In the genomic region with DNA sequence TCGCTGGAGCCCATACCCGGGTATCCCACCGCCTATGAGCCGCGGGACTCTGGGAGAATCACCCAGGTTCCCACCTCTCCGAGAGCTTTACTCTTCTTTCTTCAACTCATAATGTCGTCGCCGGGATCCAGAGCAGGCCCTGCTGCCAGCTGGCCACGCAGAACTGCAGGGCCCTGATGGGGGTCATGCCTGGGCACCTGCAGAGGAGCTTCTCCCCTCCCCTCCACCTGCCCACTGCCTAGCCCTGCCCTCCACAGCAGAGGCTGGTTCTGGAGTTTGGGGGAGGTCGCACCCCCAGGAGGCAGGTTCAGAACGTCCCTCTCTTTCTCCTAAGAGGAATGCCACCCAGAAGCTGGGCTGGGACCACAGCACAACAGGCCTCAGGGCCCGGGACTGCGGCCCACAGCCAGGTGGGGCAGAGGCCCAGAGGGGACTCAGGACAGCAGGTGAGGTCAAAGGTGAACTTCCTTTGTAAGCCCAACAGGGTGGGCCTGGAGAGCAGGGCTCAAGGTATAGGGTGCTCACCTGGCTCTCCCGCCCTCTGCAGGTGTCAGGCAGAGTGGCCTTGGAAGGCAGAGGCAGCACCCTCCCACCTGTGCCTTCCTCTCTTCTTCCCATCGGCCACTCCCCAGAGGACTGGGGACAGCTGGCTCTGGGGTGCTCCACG, we compare ENCODE assay signal across 11 cellular contexts. TPM values are rescaled to one million over a fixed set of nuclear protein-coding genes. Genes with fewer than 3 reads are reported as not detected.
DNase-seq lines count a peak whose midpoint lies in the region; ATAC-seq and TF ChIP-seq lines count a peak whose summit lies in the region.
"Had no signal": no experiment of that assay in that cellular context is flagged by ENCODE, and none has a peak within 500 bp of the region (broad histone marks: within the 10 kb centered on the region; RNA-seq: fewer than 3 reads in every experiment).

No MANE protein-coding gene starts in this region.

- H3K4me2 ChIP-seq in KMS-11 (peak overlapping the region; percentile 79), trophoblast cell (ENCODE audit: low read length) (no peak overlapping the region)

- H3K36me3 ChIP-seq in KMS-11 (ENCODE audit: insufficient read depth): no peaks in the 10 kb centered on the region
- no peaks in the 10 kb centered on the region for H3K36me3 ChIP-seq in trophoblast cell (ENCODE audit: control insufficient read depth in 1 of 2, insufficient read depth in 2 of 2, low read length in 2 of 2)
- no peaks in the 10 kb centered on the region for H3K36me3 ChIP-seq in testis (ENCODE audit: low read depth, missing control alignments)

- peak overlapping the region; percentile 6 for H2BK5ac ChIP-seq in trophoblast cell (ENCODE audit: low read depth, low read length, poor library complexity)

- no peak overlapping the region; the same call in 1 of the 2 replicates for H3K9ac ChIP-seq in KMS-11
- H3K9ac ChIP-seq in trophoblast cell (ENCODE audit: low read length): no peak overlapping the region

- peak overlapping the region; percentile 80 for H4K91ac ChIP-seq in trophoblast cell (ENCODE audit: low read depth, low read length)

- H3K4me3 Mint-ChIP-seq in central memory CD8-positive, alpha-beta T cell: peak overlapping the region; percentile 97

- no peak overlapping the region for H2AFZ ChIP-seq in KMS-11 (ENCODE audit: low read depth)
- H2AFZ ChIP-seq in trophoblast cell (ENCODE audit: insufficient read depth, low read length, poor library complexity): no peak overlapping the region

- no peak for TF ChIP-seq POLR2A in testis (IDR thresholded peaks at IDR 0.05)

- no peak overlapping the region for H4K8ac ChIP-seq in trophoblast cell (ENCODE audit: low read depth, low read length)

- H3K4me3 ChIP-seq in KMS-11 (IDR thresholded peaks at IDR 0.05; ENCODE audit: insufficient read depth, low read depth, low read length) (no peak overlapping the region), trophoblast cell (ENCODE audit: low read depth, low read length) (no peak overlapping the region), testis (no peak overlapping the region)

- no peak overlapping the region for H4K12ac ChIP-seq in trophoblast cell (ENCODE audit: low read depth, low read length)

- WGBS in trophoblast cell (ENCODE audit: extremely low coverage, insufficient coverage, insufficient read length): no CpG with 5 or more reads among the region's 17 CpGs
- WGBS in testis, 2 donors: 78 to 86% methylated on average over 14 to 17 of the region's 17 CpGs

- H3K4me1 ChIP-seq in KMS-11 (ENCODE audit: low read depth, poor library complexity, severe bottlenecking) (peaks cover 42% of the 10 kb centered on the region), trophoblast cell (ENCODE audit: control insufficient read depth in 1 of 2, insufficient read depth in 2 of 2, low read length in 2 of 2) (peaks cover 34 to 37% of the 10 kb centered on the region in 2 experiments), testis (peaks cover 19% of the 10 kb centered on the region)

- no peak overlapping the region for H3K23ac ChIP-seq in trophoblast cell (ENCODE audit: low read length)

- peak overlapping the region; percentile 13 for H3K4ac ChIP-seq in trophoblast cell (ENCODE audit: low read depth, low read length)

- H3K79me2 ChIP-seq in KMS-11 (ENCODE audit: insufficient read depth, low read depth): peaks cover 16% of the 10 kb centered on the region; the same call in 1 of the 2 replicates
- peaks cover 5% of the 10 kb centered on the region for H3K79me2 ChIP-seq in trophoblast cell (ENCODE audit: control insufficient read depth, insufficient read depth, low read length, poor library complexity)

- peak overlapping the region; percentile 89 for H2BK12ac ChIP-seq in trophoblast cell (ENCODE audit: low read length)

- H3K27me3 Mint-ChIP-seq in central memory CD8-positive, alpha-beta T cell: no peaks in the 10 kb centered on the region

- no peak overlapping the region for H3K27ac Mint-ChIP-seq in central memory CD8-positive, alpha-beta T cell (ENCODE audit: low read depth)

- peak overlapping the region; percentile 26 for H2BK120ac ChIP-seq in trophoblast cell (ENCODE audit: insufficient read depth, low read length, poor library complexity)

- peak overlapping the region; percentile 95; the same call in 1 of the 2 replicates for H3K27ac ChIP-seq in KMS-11
- H3K27ac ChIP-seq in trophoblast cell (ENCODE audit: low read depth, low read length): no peak overlapping the region
- no peak overlapping the region for H3K27ac ChIP-seq in testis

- no peaks in the 10 kb centered on the region for H3K9me3 Mint-ChIP-seq in central memory CD8-positive, alpha-beta T cell

- no peaks in the 10 kb centered on the region for H4K20me1 ChIP-seq in KMS-11 (ENCODE audit: insufficient read depth)

- peak overlapping the region; percentile 95 for H2AK5ac ChIP-seq in trophoblast cell (ENCODE audit: low read length)

- no peaks in the 10 kb centered on the region for H3K9me3 ChIP-seq in trophoblast cell (ENCODE audit: insufficient read depth, low read depth, low read length)
- no peaks in the 10 kb centered on the region for H3K9me3 ChIP-seq in testis

- intact Hi-C loops in testis (cut with DNase I; ENCODE audit: low total_unique reads): no loop called here

- H3K14ac ChIP-seq in trophoblast cell (ENCODE audit: low read length): peak overlapping the region; percentile 49

- no peak for TF ChIP-seq CTCF in KMS-11 (conservative IDR thresholded peaks at IDR 0.05; ENCODE audit: low read depth, low read length)
- no peak for TF ChIP-seq CTCF in testis (IDR thresholded peaks at IDR 0.05)

- DNase-seq in DMS53 (lab: John Stamatoyannopoulos, UW) (peak; percentile 65), DMS53 treated with DMSO at 0.1 percent for 48 hours (lab: John Stamatoyannopoulos, UW; ENCODE audit: unreplicated experiment) (no peak), trophoblast cell (no peak), testis (no peak), mucosa of gallbladder (ENCODE audit: low spot score) (no peak)
- DNase-seq in central memory CD8-positive, alpha-beta T cell (ENCODE audit: low spot score in 2 of 2): no peak
- DNase-seq in stimulated activated CD4-positive, alpha-beta T cell treated with anti-CD3 and anti-CD28 coated beads, Interleukin-15, amount 100 ng/mL, for 24 hours: no peak
- DNase-seq: 8988T; KBM-7; stimulated activated CD4-positive, alpha-beta T cell treated with anti-CD3 and anti-CD28 coated beads, Interleukin-4, amount 100 ng/mL, for 1 hour had no signal

- ATAC-seq in central memory CD8-positive, alpha-beta T cell (replicated peaks; ENCODE audit: extremely low read depth, poor library complexity, severe bottlenecking): no peak

- H3K79me1 ChIP-seq in trophoblast cell (ENCODE audit: low read length): peaks cover 31% of the 10 kb centered on the region

- peaks cover 38% of the 10 kb centered on the region for H3K4me1 Mint-ChIP-seq in central memory CD8-positive, alpha-beta T cell

- peak overlapping the region; percentile 48 for H3K18ac ChIP-seq in trophoblast cell (ENCODE audit: low read length)

- no peaks in the 10 kb centered on the region for H3K27me3 ChIP-seq in KMS-11 (ENCODE audit: insufficient read depth, low read depth)
- no peaks in the 10 kb centered on the region for H3K27me3 ChIP-seq in trophoblast cell (ENCODE audit: insufficient read depth, low read length)
- no peaks in the 10 kb centered on the region for H3K27me3 ChIP-seq in testis

- H3K36me3 Mint-ChIP-seq in central memory CD8-positive, alpha-beta T cell (ENCODE audit: insufficient read depth): peaks cover 17% of the 10 kb centered on the region

RNA-seq across cellular contexts. Expression of a gene that starts 1.9 kb away (rescaled TPM):
- polyA plus RNA-seq in trophoblast cell (2013): 0.93 and 1.1 TPM in 2 replicates
- total RNA-seq in testis (10 to 100 TPM; 10.1 to 10.6 TPM), mucosa of gallbladder (7.1 TPM)
- polyA plus RNA-seq in testis (ENCODE audit: insufficient read depth, low read depth, low replicate concordance): 8.0 TPM

RNA-seq across cellular contexts. Expression of a gene that starts 5.8 kb away (rescaled TPM):
- polyA plus RNA-seq in trophoblast cell (2013): 21.2 and 22.9 TPM in 2 replicates
- total RNA-seq in testis (100 to 1,000 TPM in 1 of 2 donors, 10 to 100 TPM in 1; 92.5 to 118 TPM), mucosa of gallbladder (40.8 TPM)
- 31.4 TPM for polyA plus RNA-seq in testis (ENCODE audit: insufficient read depth, low read depth, low replicate concordance)

RNA-seq across cellular contexts. Expression of a gene that starts 26.0 kb away (rescaled TPM):
- polyA plus RNA-seq in trophoblast cell (2013): 2.1 and 2.3 TPM in 2 replicates
- total RNA-seq in testis: 1 to 10 TPM; 5.3 to 7.6 TPM
- 7.1 TPM for polyA plus RNA-seq in testis (ENCODE audit: insufficient read depth, low read depth, low replicate concordance)
- total RNA-seq in mucosa of gallbladder: 0.29 TPM

RNA-seq across cellular contexts. Expression of a gene that starts 42.0 kb away (rescaled TPM):
- 11.1 and 12.7 TPM in 2 replicates for polyA plus RNA-seq in trophoblast cell (2013)
- 100 to 1,000 TPM; 230 to 243 TPM for total RNA-seq in testis
- 189 TPM for polyA plus RNA-seq in testis (ENCODE audit: insufficient read depth, low read depth, low replicate concordance)
- total RNA-seq in mucosa of gallbladder: 1,012 TPM

RNA-seq across cellular contexts. Expression of a gene that starts 46.9 kb away (rescaled TPM):
- polyA plus RNA-seq in trophoblast cell (2013): 64.3 and 69.7 TPM in 2 replicates
- 10 to 100 TPM; 86.8 to 91.2 TPM for total RNA-seq in testis
- polyA plus RNA-seq in testis (ENCODE audit: insufficient read depth, low read depth, low replicate concordance): 94.5 TPM
- total RNA-seq in mucosa of gallbladder: 62.6 TPM
